Comparison of ENCODE assay signal across 8 cellular contexts in the genomic region with DNA sequence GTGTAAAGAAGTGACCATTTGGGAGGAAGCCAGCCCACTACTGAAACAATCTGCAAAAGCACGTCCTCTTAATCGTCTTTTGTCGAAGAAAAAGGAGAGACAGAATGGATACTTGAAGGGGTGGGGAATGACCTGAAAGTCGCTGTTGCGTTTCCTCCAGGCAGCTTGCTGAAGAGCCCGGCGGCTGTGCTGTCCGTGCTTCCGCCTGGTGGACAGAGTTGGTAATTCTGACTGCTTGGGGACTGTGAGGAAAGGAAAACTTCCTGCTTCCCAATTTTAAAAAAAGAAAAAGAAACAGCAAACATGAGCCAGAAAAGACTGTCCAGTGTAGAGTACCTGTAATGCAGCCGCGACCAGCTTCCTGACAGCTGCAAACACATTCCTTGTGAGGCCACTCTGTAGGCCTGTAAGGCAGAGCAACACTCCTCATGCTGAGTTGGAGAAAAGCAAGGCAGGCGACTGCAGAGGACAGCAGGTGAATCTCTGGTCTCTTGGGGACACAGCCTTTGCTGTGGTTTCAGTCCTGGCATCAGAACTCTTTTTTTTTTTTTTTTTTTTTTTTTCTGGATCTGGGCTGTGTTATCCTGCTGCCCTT.
A peak's percentile ranks its signal among the peaks of the same experiment; 100 is the strongest.
DNase-seq lines count a peak whose midpoint lies in the region; ATAC-seq and TF ChIP-seq lines count a peak whose summit lies in the region.

No MANE protein-coding gene starts in this region.

- H3K27ac ChIP-seq in DOHH2 (ENCODE audit: low read depth, low read length): no peak overlapping the region
- H3K27ac ChIP-seq in WERI-Rb-1: no peak overlapping the region
- no peak overlapping the region for H3K27ac ChIP-seq in stomach

- no peaks in the 10 kb centered on the region for H3K9me2 ChIP-seq in DOHH2 (replicated peaks; ENCODE audit: control insufficient read depth, low read length)

- TF ChIP-seq POLR2A in stomach (IDR thresholded peaks at IDR 0.05): no peak

- H3K4me3 ChIP-seq in DOHH2 (ENCODE audit: low read length): no peak overlapping the region
- no peak overlapping the region for H3K4me3 ChIP-seq in WERI-Rb-1 (ENCODE audit: low read depth, low read length)
- H3K4me3 ChIP-seq in stomach: no peak overlapping the region

- DNase-seq in GM20000 (ENCODE audit: low spot score) (peak; percentile 24), HT1080 (ENCODE audit: low read depth) (peak; percentile 24), WERI-Rb-1 (peak; percentile 66), left ventricle myocardium superior (peak; percentile 66), stomach (peak; percentile 31), SW 1271 (lab: John Stamatoyannopoulos, UW) (no peak), KG1 (lab: John Stamatoyannopoulos, UW) (no peak)

- ATAC-seq in left ventricle myocardium superior: peak; percentile 78

- TF ChIP-seq CTCF in DOHH2 (IDR thresholded peaks at IDR 0.05; ENCODE audit: low read depth, low read length, poor library complexity, severe bottlenecking): peak; percentile 45
- TF ChIP-seq CTCF in GM20000 (IDR thresholded peaks at IDR 0.05; ENCODE audit: extremely low read depth, missing control alignments): peak; percentile 35
- peak; percentile 74 for TF ChIP-seq CTCF in WERI-Rb-1 (IDR thresholded peaks at IDR 0.05; ENCODE audit: low read depth, low read length)
- TF ChIP-seq CTCF in stomach (IDR thresholded peaks at IDR 0.05): peak in 4 of 7 experiments; percentile 37 to 51 (median 46)

- H3K9me3 ChIP-seq in DOHH2 (ENCODE audit: control insufficient read depth, insufficient read depth, low read length) (no peaks in the 10 kb centered on the region), WERI-Rb-1 (ENCODE audit: severe bottlenecking) (no peaks in the 10 kb centered on the region), stomach (no peaks in the 10 kb centered on the region)

- H3K27me3 ChIP-seq in DOHH2 (ENCODE audit: control insufficient read depth, low read length) (no peaks in the 10 kb centered on the region), WERI-Rb-1 (ENCODE audit: insufficient read depth, low read depth, severe bottlenecking) (peaks cover 50% of the 10 kb centered on the region), stomach (no peaks in the 10 kb centered on the region)

- no peaks in the 10 kb centered on the region for H3K79me2 ChIP-seq in DOHH2 (ENCODE audit: control insufficient read depth, low read length)

- no peaks in the 10 kb centered on the region for H3F3A ChIP-seq in DOHH2 (ENCODE audit: control insufficient read depth, insufficient read depth)

- no peak overlapping the region for H3K4me2 ChIP-seq in DOHH2 (ENCODE audit: low read length)

- intact Hi-C loops in left ventricle myocardium superior (cut with micrococcal nuclease) (no loop called here), stomach (cut with DNase I; ENCODE audit: low total_unique reads) (no loop called here)

- WGBS in stomach, 5 donors: 9 to 12% (median 10%) methylated on average over 12 of the region's 12 CpGs

- no peaks in the 10 kb centered on the region for H3K36me3 ChIP-seq in DOHH2 (ENCODE audit: control insufficient read depth, low read length)
- H3K36me3 ChIP-seq in WERI-Rb-1: no peaks in the 10 kb centered on the region
- H3K36me3 ChIP-seq in stomach: no peaks in the 10 kb centered on the region

- no peak for TF ChIP-seq EP300 in stomach (IDR thresholded peaks at IDR 0.05)

- H3K4me1 ChIP-seq in DOHH2 (ENCODE audit: control insufficient read depth, low read length) (no peaks in the 10 kb centered on the region), stomach (peaks cover 0 to 6% (median 3%) of the 10 kb centered on the region in 4 donors)

- no peaks in the 10 kb centered on the region for H4K20me1 ChIP-seq in DOHH2 (ENCODE audit: control insufficient read depth, insufficient read depth, low read depth, low read length)

Comparison
In these comparisons a context has a peak if more than half of its experiments do, and no peak if none do; other contexts are left out.
1. DNase-seq: peak in GM20000 (single experiment), HT1080 (single experiment), WERI-Rb-1 (single experiment), left ventricle myocardium superior (single experiment) and stomach (single experiment); none in SW 1271 (0 of 2) and KG1 (single experiment).
2. Peak in every context shown above with its lines, with median percentiles within 50 percentile points of each other: CTCF ChIP-seq.